In genomic region chr12:123398177-123398916, GRCh38 we compare ENCODE assay signal across 11 cellular contexts. TPM values are rescaled to one million over a fixed set of nuclear protein-coding genes. Genes with fewer than 3 reads are reported as not detected.
DNase-seq lines count a peak whose midpoint lies in the region; ATAC-seq and TF ChIP-seq lines count a peak whose summit lies in the region.
"Had no signal": no experiment of that assay in that cellular context is flagged by ENCODE, and none has a peak within 500 bp of the region (broad histone marks: within the 10 kb centered on the region; RNA-seq: fewer than 3 reads in every experiment).

No MANE protein-coding gene starts in this region.

- H3K27me3 ChIP-seq in AG04450 (ENCODE audit: control insufficient read depth, insufficient read depth, low read length) = no peaks in the 10 kb centered on the region
- no peaks in the 10 kb centered on the region for H3K27me3 ChIP-seq in effector memory CD4-positive, alpha-beta T cell (replicated peaks; ENCODE audit: control insufficient read depth, insufficient read depth, low read length, poor library complexity, severe bottlenecking)
- peaks cover 12% of the 10 kb centered on the region; the same call in 1 of the 2 replicates for H3K27me3 ChIP-seq in GM23338 (ENCODE audit: insufficient read depth)
- H3K27me3 ChIP-seq: BLaER1 treated with 17β-estradiol and CSF1 and Interleukin-3, amounts not matched to agents 10 nM and 100 nM had no signal

- H3K4me2 ChIP-seq in GM23338 = no peak overlapping the region
- H3K4me2 ChIP-seq: BLaER1 treated with 17β-estradiol and CSF1 and Interleukin-3, amounts not matched to agents 10 nM and 100 nM; KMS-11 had no signal

- TF ChIP-seq CTCF in AG04450 (IDR thresholded peaks at IDR 0.05; ENCODE audit: low read depth, low read length) (no peak), VCaP (conservative IDR thresholded peaks at IDR 0.05) (no peak), fibroblast of villous mesenchyme (IDR thresholded peaks at IDR 0.05; ENCODE audit: insufficient read depth, low read depth, low read length) (no peak), osteocyte (IDR thresholded peaks at IDR 0.05) (no peak), GM23338 (conservative IDR thresholded peaks at IDR 0.05; ENCODE audit: low read depth in 2 of 2) (no peak)

- H3K27ac Mint-ChIP-seq in osteocyte (ENCODE audit: unreplicated experiment) (peak overlapping the region; percentile 57), GM23338 (no peak overlapping the region)
- H3K27ac Mint-ChIP-seq in activated T-helper 17 cell treated with anti-CD3 and anti-CD28 coated beads, Interleukin-2, amount 50 U/mL, for 72 hours = no peak overlapping the region

- H3K79me2 ChIP-seq in GM23338 (replicated peaks; ENCODE audit: insufficient read depth) = no peaks in the 10 kb centered on the region

- peaks cover 33% of the 10 kb centered on the region for H3K36me3 Mint-ChIP-seq in osteocyte (ENCODE audit: unreplicated experiment)
- H3K36me3 Mint-ChIP-seq in GM23338 (ENCODE audit: low read depth) = peaks cover 61% of the 10 kb centered on the region
- H3K36me3 Mint-ChIP-seq in activated T-helper 17 cell treated with anti-CD3 and anti-CD28 coated beads, Interleukin-2, amount 50 U/mL, for 72 hours (ENCODE audit: low read depth) = peaks cover 85% of the 10 kb centered on the region

- H3K4me1 Mint-ChIP-seq in osteocyte (ENCODE audit: unreplicated experiment) = peaks cover 16% of the 10 kb centered on the region
- peaks cover 6% of the 10 kb centered on the region for H3K4me1 Mint-ChIP-seq in GM23338
- H3K4me1 Mint-ChIP-seq in activated T-helper 17 cell treated with anti-CD3 and anti-CD28 coated beads, Interleukin-2, amount 50 U/mL, for 72 hours = peaks cover 8% of the 10 kb centered on the region

- DNase-seq in AG04450 (ENCODE audit: low read depth, low spot score) (no peak), fibroblast of villous mesenchyme (ENCODE audit: low read depth) (peak; percentile 87), osteocyte (ENCODE audit: extremely low spot score, unreplicated experiment) (no peak), GM23338 (ENCODE audit: low spot score) (no peak), DMS153 (lab: John Stamatoyannopoulos, UW) (no peak)
- no peak for DNase-seq in effector memory CD4-positive, alpha-beta T cell
- DNase-seq: activated CD4-positive, alpha-beta T cell treated with anti-CD3 and anti-CD28 coated beads for 48 hours had no signal

- no peak overlapping the region for H3K4me3 ChIP-seq in AG04450 (ENCODE audit: low read depth, low read length)
- no peak overlapping the region for H3K4me3 ChIP-seq in fibroblast of villous mesenchyme (ENCODE audit: low read depth, low read length)
- no peak overlapping the region for H3K4me3 ChIP-seq in effector memory CD4-positive, alpha-beta T cell (ENCODE audit: insufficient read depth, low read depth, low read length, poor library complexity, severe bottlenecking)
- H3K4me3 ChIP-seq in GM23338 = no peak overlapping the region
- H3K4me3 ChIP-seq: BLaER1 treated with 17β-estradiol and CSF1 and Interleukin-3, amounts not matched to agents 10 nM and 100 nM had no signal

- no peak overlapping the region for H3K4me3 Mint-ChIP-seq in osteocyte (ENCODE audit: unreplicated experiment)
- no peak overlapping the region for H3K4me3 Mint-ChIP-seq in GM23338
- no peak overlapping the region for H3K4me3 Mint-ChIP-seq in activated T-helper 17 cell treated with anti-CD3 and anti-CD28 coated beads, Interleukin-2, amount 50 U/mL, for 72 hours

- no peak overlapping the region for H2AFZ ChIP-seq in GM23338

- H3K27me3 Mint-ChIP-seq in osteocyte (ENCODE audit: unreplicated experiment) = no peaks in the 10 kb centered on the region
- peaks cover 40% of the 10 kb centered on the region for H3K27me3 Mint-ChIP-seq in GM23338 (ENCODE audit: insufficient read depth, low read depth, poor library complexity)
- H3K27me3 Mint-ChIP-seq in activated T-helper 17 cell treated with anti-CD3 and anti-CD28 coated beads, Interleukin-2, amount 50 U/mL, for 72 hours = no peaks in the 10 kb centered on the region

- H3K9me3 ChIP-seq in AG04450 (ENCODE audit: control insufficient read depth, insufficient read depth, low read length) = no peaks in the 10 kb centered on the region
- no peaks in the 10 kb centered on the region for H3K9me3 ChIP-seq in effector memory CD4-positive, alpha-beta T cell (ENCODE audit: control insufficient read depth, low read length)
- H3K9me3 ChIP-seq: BLaER1 treated with 17β-estradiol and CSF1 and Interleukin-3, amounts not matched to agents 10 nM and 100 nM had no signal

- H4K20me1 ChIP-seq in GM23338 (replicated peaks; ENCODE audit: insufficient read depth) = peaks cover 51% of the 10 kb centered on the region

- POLR2A ChIA-PET in AG04450 (lab: Yijun Ruan, JAX) = no interaction called here

- H3K9me3 Mint-ChIP-seq in osteocyte (ENCODE audit: unreplicated experiment) = no peaks in the 10 kb centered on the region
- H3K9me3 Mint-ChIP-seq in GM23338 = no peaks in the 10 kb centered on the region; the same call in 2 of the 3 replicates
- no peaks in the 10 kb centered on the region for H3K9me3 Mint-ChIP-seq in activated T-helper 17 cell treated with anti-CD3 and anti-CD28 coated beads, Interleukin-2, amount 50 U/mL, for 72 hours

- no peaks in the 10 kb centered on the region for H3K9me2 ChIP-seq in GM23338 (ENCODE audit: insufficient read depth)

- H3F3A ChIP-seq in GM23338 (replicated peaks; ENCODE audit: low read depth) = no peaks in the 10 kb centered on the region

- ATAC-seq in GM23338 = no peak
- ATAC-seq in activated T-helper 17 cell treated with anti-CD3 and anti-CD28 coated beads, Interleukin-2, amount 50 U/mL, for 72 hours (replicated peaks) = no peak

- H3K36me3 ChIP-seq in effector memory CD4-positive, alpha-beta T cell (ENCODE audit: control insufficient read depth, insufficient read depth, low read length) = peaks cover 53% of the 10 kb centered on the region
- H3K36me3 ChIP-seq in GM23338 (ENCODE audit: insufficient read depth) = peaks cover 12% of the 10 kb centered on the region

- CTCF ChIA-PET in AG04450 (lab: Charles Lee) = no interaction called here

- no peaks in the 10 kb centered on the region for H3K4me1 ChIP-seq in effector memory CD4-positive, alpha-beta T cell (ENCODE audit: control insufficient read depth, insufficient read depth, low read length, poor library complexity, severe bottlenecking)
- no peaks in the 10 kb centered on the region for H3K4me1 ChIP-seq in GM23338 (ENCODE audit: insufficient read depth)

- peak overlapping the region; percentile 31 for H3K27ac ChIP-seq in AG04450 (ENCODE audit: low read depth, low read length)
- peak overlapping the region; percentile 91 for H3K27ac ChIP-seq in VCaP
- H3K27ac ChIP-seq in effector memory CD4-positive, alpha-beta T cell (ENCODE audit: insufficient read depth, low read length, poor library complexity, severe bottlenecking) = no peak overlapping the region
- no peak overlapping the region for H3K27ac ChIP-seq in GM23338 (ENCODE audit: low read depth)
- H3K27ac ChIP-seq: BLaER1 treated with 17β-estradiol and CSF1 and Interleukin-3, amounts not matched to agents 10 nM and 100 nM; KMS-11 had no signal

TF ChIP-seq in GM23338, 12 proteins besides CTCF, POLR2A, EP300 and RAD21:
- TF ChIP-seq EZH2phosphoT487 (IDR thresholded peaks at IDR 0.05; ENCODE audit: unreplicated experiment) (no peak), JUNB (IDR thresholded peaks at IDR 0.05; ENCODE audit: unreplicated experiment) (no peak), CREB1 (CRISPR knock-in tag; IDR thresholded peaks at IDR 0.05; ENCODE audit: low read depth) (no peak), ZNF114 (CRISPR knock-in tag; IDR thresholded peaks at IDR 0.05) (no peak)

RNA-seq across cellular contexts. Expression of gene KMT5A, which starts 14.4 kb away (rescaled TPM):
- polyA plus RNA-seq in AG04450 (2011; rRNA removed) = 26.5 and 30.6 TPM in 2 replicates
- polyA minus RNA-seq in AG04450 (2011; rRNA and poly(A)+ RNA removed) = 17.6 and 22.2 TPM in 2 replicates
- total RNA-seq in fibroblast of villous mesenchyme = 45.7 and 62.2 TPM in 2 replicates
- total RNA-seq in osteocyte = 42.5 and 45.6 TPM in 2 replicates
- total RNA-seq in GM23338 (2014; rRNA removed; shearing (Covaris generic)) = 29.0 and 29.3 TPM in 2 replicates
- polyA plus RNA-seq in GM23338 (2016; fragmentation: Nextera tagmentation; extraction: Ambion mirVana) = 12.9 and 19.0 TPM in 2 replicates
- 10 to 100 TPM; 48.9 to 67.2 TPM for total RNA-seq in activated T-helper 17 cell treated with anti-CD3 and anti-CD28 coated beads, Interleukin-2, amount 50 U/mL, for 72 hours

RNA-seq across cellular contexts. Expression of gene SBNO1, which starts 33.7 kb away (rescaled TPM):
- polyA plus RNA-seq in AG04450 (2011; rRNA removed) = 12.6 and 16.0 TPM in 2 replicates
- polyA minus RNA-seq in AG04450 (2011; rRNA and poly(A)+ RNA removed) = 19.3 and 28.0 TPM in 2 replicates
- total RNA-seq in fibroblast of villous mesenchyme = 26.7 and 41.0 TPM in 2 replicates
- total RNA-seq in osteocyte = 34.8 and 36.0 TPM in 2 replicates
- 49.1 and 49.5 TPM in 2 replicates for total RNA-seq in GM23338 (2014; rRNA removed; shearing (Covaris generic))
- 25.3 and 34.9 TPM in 2 replicates for polyA plus RNA-seq in GM23338 (2016; fragmentation: Nextera tagmentation; extraction: Ambion mirVana)
- total RNA-seq in activated T-helper 17 cell treated with anti-CD3 and anti-CD28 coated beads, Interleukin-2, amount 50 U/mL, for 72 hours = 10 to 100 TPM; 59.8 to 64.0 TPM

RNA-seq across cellular contexts. Expression of gene RILPL2, which starts 38.1 kb away (rescaled TPM):
- polyA plus RNA-seq in AG04450 (2011; rRNA removed) (2.9 and 3.3 TPM in 2 replicates), GM23338 (2016; fragmentation: Nextera tagmentation; extraction: Ambion mirVana) (1.8 and 2.0 TPM in 2 replicates)
- polyA minus RNA-seq in AG04450 (2011; rRNA and poly(A)+ RNA removed) = 0.92 and 1.2 TPM in 2 replicates
- total RNA-seq in fibroblast of villous mesenchyme (3.5 and 5.6 TPM in 2 replicates), osteocyte (4.1 and 4.4 TPM in 2 replicates)
- 0.58 and 1.4 TPM in 2 replicates for total RNA-seq in GM23338 (2014; rRNA removed; shearing (Covaris generic))
- total RNA-seq in activated T-helper 17 cell treated with anti-CD3 and anti-CD28 coated beads, Interleukin-2, amount 50 U/mL, for 72 hours = 10 to 100 TPM; 12.3 to 12.6 TPM

RNA-seq across cellular contexts. Expression of gene SNRNP35, which starts 59.6 kb away (rescaled TPM):
- polyA plus RNA-seq in AG04450 (2011; rRNA removed) (12.1 and 13.0 TPM in 2 replicates), GM23338 (2016; fragmentation: Nextera tagmentation; extraction: Ambion mirVana) (36.3 and 38.4 TPM in 2 replicates)
- polyA minus RNA-seq in AG04450 (2011; rRNA and poly(A)+ RNA removed) = 10.0 and 12.3 TPM in 2 replicates
- total RNA-seq in fibroblast of villous mesenchyme (14.8 and 20.7 TPM in 2 replicates), osteocyte (19.4 and 21.6 TPM in 2 replicates)
- total RNA-seq in GM23338 (2014; rRNA removed; shearing (Covaris generic)) = 8.4 and 10.6 TPM in 2 replicates
- total RNA-seq in activated T-helper 17 cell treated with anti-CD3 and anti-CD28 coated beads, Interleukin-2, amount 50 U/mL, for 72 hours = 10 to 100 TPM; 23.5 to 31.4 TPM

Comparison
In these comparisons a context has a peak if more than half of its experiments do, and no peak if none do; other contexts are left out.
1. H3K27ac ChIP-seq: peak in AG04450 (single experiment) and VCaP (single experiment); none in effector memory CD4-positive, alpha-beta T cell (single experiment) and GM23338 (single experiment).